ENCODE assay signal across 13 cellular contexts in the genomic region with DNA sequence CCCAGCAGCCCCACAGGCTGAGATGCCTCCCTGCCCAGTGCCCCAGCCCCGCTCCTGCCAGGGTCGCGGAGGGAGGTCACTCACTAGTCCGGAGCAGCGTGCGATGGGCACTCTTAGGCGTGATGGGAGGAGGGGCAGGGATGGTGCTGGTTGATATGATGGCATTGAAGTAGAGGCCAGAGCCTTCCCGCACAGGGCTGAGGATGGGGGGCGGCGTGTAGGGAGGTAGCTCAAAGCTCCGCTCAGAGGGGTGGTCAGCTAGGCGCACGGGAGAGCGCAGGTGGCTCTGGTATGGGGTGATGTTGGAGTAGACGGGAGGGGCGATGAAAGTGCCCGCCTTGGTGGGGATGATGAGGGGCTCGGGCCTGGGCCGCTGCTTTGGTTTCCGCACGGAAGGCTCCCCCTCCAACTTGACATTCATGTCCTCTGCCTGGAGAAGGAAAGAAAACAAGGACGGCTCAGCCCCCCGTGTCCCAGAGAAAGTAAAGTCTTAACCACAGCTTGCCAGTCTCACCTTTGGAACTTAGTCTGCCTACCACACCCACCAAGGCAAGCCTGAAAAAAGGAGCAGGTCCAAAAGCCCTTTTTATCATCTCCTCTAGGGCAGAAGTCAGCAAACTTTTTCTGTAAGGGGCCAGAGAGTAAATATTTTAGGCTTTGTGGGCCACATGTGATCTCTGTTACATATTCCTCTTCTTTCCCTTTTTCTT. TPM values are rescaled to one million over a fixed set of nuclear protein-coding genes. Genes with fewer than 3 reads are reported as not detected.
DNase-seq lines count a peak whose midpoint lies in the region; ATAC-seq and TF ChIP-seq lines count a peak whose summit lies in the region.
"Had no signal": no experiment of that assay in that cellular context is flagged by ENCODE, and none has a peak within 500 bp of the region (broad histone marks: within the 10 kb centered on the region; RNA-seq: fewer than 3 reads in every experiment).

No MANE protein-coding gene starts in this region.

- no peaks in the 10 kb centered on the region for H4K20me1 ChIP-seq in SK-N-SH (ENCODE audit: insufficient read depth)

- H3K9me3 Mint-ChIP-seq in activated CD8-positive, alpha-beta T cell treated with anti-CD3 and anti-CD28 coated beads, Interleukin-2, amount 10 ng/mL, durations not matched to agents 7 days and 5 days (ENCODE audit: insufficient read depth): no peaks in the 10 kb centered on the region
- H3K9me3 Mint-ChIP-seq in stimulated activated naive CD8-positive, alpha-beta T cell treated with anti-CD3 and anti-CD28 coated beads, Interleukin-15, amount 100 ng/mL, for 72 hours: no peaks in the 10 kb centered on the region

- WGBS in SK-N-SH (ENCODE audit: low lambda C conversion rate): 95% methylated on average over 22 of the region's 23 CpGs

- no peak for TF ChIP-seq EP300 in SK-N-SH (IDR thresholded peaks at IDR 0.05; ENCODE audit: borderline replicate concordance in 1 of 2, low read depth in 1 of 2, low read length in 1 of 2)

- no peak overlapping the region for H3K4me3 Mint-ChIP-seq in activated CD8-positive, alpha-beta T cell treated with anti-CD3 and anti-CD28 coated beads, Interleukin-2, amount 10 ng/mL, durations not matched to agents 7 days and 5 days
- H3K4me3 Mint-ChIP-seq in stimulated activated naive CD8-positive, alpha-beta T cell treated with anti-CD3 and anti-CD28 coated beads, Interleukin-15, amount 100 ng/mL, for 72 hours: no peak overlapping the region

- no peak for ATAC-seq in SK-N-SH treated with all-trans-retinoic acid at 6 μM for 48 hours
- no peak for ATAC-seq in activated CD8-positive, alpha-beta T cell treated with anti-CD3 and anti-CD28 coated beads, Interleukin-2, amount 10 ng/mL, durations not matched to agents 7 days and 5 days
- no peak for ATAC-seq in lower lobe of right lung
- ATAC-seq in stimulated activated naive CD8-positive, alpha-beta T cell treated with anti-CD3 and anti-CD28 coated beads, Interleukin-15, amount 100 ng/mL, for 72 hours: no peak
- no peak for ATAC-seq in GM21619 (IDR thresholded peaks at IDR 0.05; ENCODE audit: unreplicated experiment)
- ATAC-seq in HG02763 (IDR thresholded peaks at IDR 0.05; ENCODE audit: unreplicated experiment): no peak
- ATAC-seq in GM18870 (IDR thresholded peaks at IDR 0.05; ENCODE audit: unreplicated experiment): no peak

- no peak overlapping the region for H3K27ac ChIP-seq in SK-N-SH (ENCODE audit: low read depth in 2 of 2, low read length in 1 of 2)
- H3K27ac ChIP-seq in lower lobe of right lung: peak overlapping the region; percentile 31
- H3K27ac ChIP-seq: epithelial cell of prostate had no signal

- no peak for TF ChIP-seq RAD21 in SK-N-SH (IDR thresholded peaks at IDR 0.05; ENCODE audit: low read length)

- H3F3A ChIP-seq in SK-N-SH (replicated peaks; ENCODE audit: insufficient read depth): peaks cover 11% of the 10 kb centered on the region

- POLR2A ChIA-PET in SK-N-SH (lab: Yijun Ruan, JAX): no interaction called here
- POLR2A ChIA-PET in activated CD8-positive, alpha-beta T cell treated with anti-CD3 and anti-CD28 coated beads, Interleukin-2, amount 10 ng/mL, durations not matched to agents 7 days and 5 days (lab: Charles Lee): interaction anchor here (1.0 to 2.6 kb wide), 3 partner anchors 13 to 29 kb away, joined by 3 to 11 read pairs (median 4); no protein-coding TSS in a partner anchor

- H3K9me3 ChIP-seq in SK-N-SH (no peaks in the 10 kb centered on the region), lower lobe of right lung (no peaks in the 10 kb centered on the region)

- H3K4me1 Mint-ChIP-seq in activated CD8-positive, alpha-beta T cell treated with anti-CD3 and anti-CD28 coated beads, Interleukin-2, amount 10 ng/mL, durations not matched to agents 7 days and 5 days (ENCODE audit: low read depth): peaks cover 40% of the 10 kb centered on the region
- peaks cover 35% of the 10 kb centered on the region for H3K4me1 Mint-ChIP-seq in stimulated activated naive CD8-positive, alpha-beta T cell treated with anti-CD3 and anti-CD28 coated beads, Interleukin-15, amount 100 ng/mL, for 72 hours

- no peaks in the 10 kb centered on the region; the same call in 1 of the 2 replicates for H3K79me2 ChIP-seq in SK-N-SH (ENCODE audit: insufficient read depth)

- H3K27ac Mint-ChIP-seq in activated CD8-positive, alpha-beta T cell treated with anti-CD3 and anti-CD28 coated beads, Interleukin-2, amount 10 ng/mL, durations not matched to agents 7 days and 5 days: peak overlapping the region; percentile 74
- peak overlapping the region; percentile 76 to 86 for H3K27ac Mint-ChIP-seq in stimulated activated naive CD8-positive, alpha-beta T cell treated with anti-CD3 and anti-CD28 coated beads, Interleukin-15, amount 100 ng/mL, for 72 hours

- no peaks in the 10 kb centered on the region for H3K27me3 ChIP-seq in SK-N-SH (ENCODE audit: insufficient read depth)
- no peaks in the 10 kb centered on the region for H3K27me3 ChIP-seq in lower lobe of right lung (ENCODE audit: low read depth)

- no peak overlapping the region for H3K4me3 ChIP-seq in SK-N-SH (ENCODE audit: low read depth in 2 of 2, low read length in 1 of 2)
- no peak overlapping the region for H3K4me3 ChIP-seq in lower lobe of right lung

- DNase-seq in SK-N-SH (peak; percentile 22), lower lobe of right lung (no peak)
- no peak for DNase-seq in activated CD8-positive, alpha-beta T cell treated with anti-CD3 and anti-CD28 coated beads, Interleukin-2, amount 10 ng/mL, durations not matched to agents 7 days and 5 days
- no peak for DNase-seq in stimulated activated naive CD8-positive, alpha-beta T cell treated with anti-CD3 and anti-CD28 coated beads, Interleukin-15, amount 100 ng/mL, for 72 hours
- DNase-seq: 8988T, DND-41, islet precursor cell, NCI-H748 treated with DMSO at 0.1 percent for 48 hours had no signal

- no peak overlapping the region for H3K9ac ChIP-seq in SK-N-SH

- H3K9me2 ChIP-seq in SK-N-SH: no peaks in the 10 kb centered on the region

- peaks cover 70% of the 10 kb centered on the region for H3K36me3 Mint-ChIP-seq in activated CD8-positive, alpha-beta T cell treated with anti-CD3 and anti-CD28 coated beads, Interleukin-2, amount 10 ng/mL, durations not matched to agents 7 days and 5 days (ENCODE audit: low read depth)

- no peaks in the 10 kb centered on the region for H3K27me3 Mint-ChIP-seq in activated CD8-positive, alpha-beta T cell treated with anti-CD3 and anti-CD28 coated beads, Interleukin-2, amount 10 ng/mL, durations not matched to agents 7 days and 5 days (ENCODE audit: low read depth)
- no peaks in the 10 kb centered on the region for H3K27me3 Mint-ChIP-seq in stimulated activated naive CD8-positive, alpha-beta T cell treated with anti-CD3 and anti-CD28 coated beads, Interleukin-15, amount 100 ng/mL, for 72 hours

- H3K36me3 ChIP-seq in SK-N-SH (replicated peaks in 1 of 2; ENCODE audit: control insufficient read depth in 1 of 2, insufficient read depth in 2 of 2, low read length in 1 of 2) (peaks cover 4 to 22% of the 10 kb centered on the region in 2 experiments), lower lobe of right lung (peaks cover 90% of the 10 kb centered on the region)

- H2AFZ ChIP-seq in SK-N-SH (ENCODE audit: low read depth): no peak overlapping the region

- H3K4me1 ChIP-seq in SK-N-SH (ENCODE audit: control insufficient read depth in 1 of 2, insufficient read depth in 2 of 2, low read depth in 1 of 2, low read length in 1 of 2) (peaks cover 0 to 12% of the 10 kb centered on the region in 2 experiments; a peak in 2 of 4 replicates), lower lobe of right lung (peaks cover 45% of the 10 kb centered on the region)

- CTCF ChIA-PET in SK-N-SH (lab: Yijun Ruan, JAX): interaction anchor here (0.6 to 8.1 kb wide), 27 partner anchors 8 to 238 kb away, joined by 3 to 95 read pairs (median 6); a partner anchor contains a TSS
- CTCF ChIA-PET in activated CD8-positive, alpha-beta T cell treated with anti-CD3 and anti-CD28 coated beads, Interleukin-2, amount 10 ng/mL, durations not matched to agents 7 days and 5 days (lab: Charles Lee): interaction anchor here (0.8 to 9.2 kb wide), 28 partner anchors 9 to 220 kb away, joined by 3 to 186 read pairs (median 6); a partner anchor contains a TSS

- intact Hi-C loops in lower lobe of right lung (cut with DNase I): loop anchor here (10.0 kb wide), 1 partner anchor 95 kb away; no protein-coding TSS in a partner anchor

- no peak overlapping the region for H3K4me2 ChIP-seq in SK-N-SH

- TF ChIP-seq CTCF in SK-N-SH (IDR thresholded peaks at IDR 0.05) (no peak), lower lobe of right lung (IDR thresholded peaks at IDR 0.05) (no peak)

TF ChIP-seq in SK-N-SH, 30 proteins besides CTCF, POLR2A, EP300 and RAD21 (continues in another document):
- TF ChIP-seq JUND (IDR thresholded peaks at IDR 0.05) (no peak), GABPA (IDR thresholded peaks at IDR 0.05; ENCODE audit: low read depth) (no peak), MXI1 (IDR thresholded peaks at IDR 0.05; ENCODE audit: low read depth, low read length) (no peak), RFX5 (IDR thresholded peaks at IDR 0.05; ENCODE audit: low read length) (no peak), FOXJ3 (CRISPR knock-in tag; IDR thresholded peaks at IDR 0.05) (no peak), RCOR1 (IDR thresholded peaks at IDR 0.05; ENCODE audit: low read length) (no peak)

TF ChIP-seq in SK-N-SH treated with all-trans-retinoic acid at 6 μM for 48 hours, 23 proteins besides CTCF, POLR2A, EP300 and RAD21 (continues in another document):
- TF ChIP-seq ESRRG (CRISPR knock-in tag; IDR thresholded peaks at IDR 0.05) (no peak), PPARA (CRISPR knock-in tag; IDR thresholded peaks at IDR 0.05; ENCODE audit: borderline replicate concordance) (no peak), ARNTL (CRISPR knock-in tag; IDR thresholded peaks at IDR 0.05; ENCODE audit: borderline replicate concordance, low read depth) (no peak), ZNF70 (CRISPR knock-in tag; IDR thresholded peaks at IDR 0.05) (no peak)
- TF ChIP-seq, protein P1, sequence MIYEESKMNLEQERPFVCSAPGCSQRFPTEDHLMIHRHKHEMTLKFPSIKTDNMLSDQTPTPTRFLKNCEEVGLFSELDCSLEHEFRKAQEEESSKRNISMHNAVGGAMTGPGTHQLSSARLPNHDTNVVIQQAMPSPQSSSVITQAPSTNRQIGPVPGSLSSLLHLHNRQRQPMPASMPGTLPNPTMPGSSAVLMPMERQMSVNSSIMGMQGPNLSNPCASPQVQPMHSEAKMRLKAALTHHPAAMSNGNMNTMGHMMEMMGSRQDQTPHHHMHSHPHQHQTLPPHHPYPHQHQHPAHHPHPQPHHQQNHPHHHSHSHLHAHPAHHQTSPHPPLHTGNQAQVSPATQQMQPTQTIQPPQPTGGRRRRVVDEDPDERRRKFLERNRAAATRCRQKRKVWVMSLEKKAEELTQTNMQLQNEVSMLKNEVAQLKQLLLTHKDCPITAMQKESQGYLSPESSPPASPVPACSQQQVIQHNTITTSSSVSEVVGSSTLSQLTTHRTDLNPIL (CRISPR knock-in tag; IDR thresholded peaks at IDR 0.05; ENCODE audit: low read depth): no peak

RNA-seq across cellular contexts. Expression of a gene that starts 15.5 kb away (rescaled TPM):
- polyA plus RNA-seq in SK-N-SH (2012; rRNA removed): 19.5 and 31.5 TPM in 2 replicates
- 40.3 and 44.6 TPM in 2 replicates for polyA plus RNA-seq in SK-N-SH (2012; cell fraction: cytosol; rRNA removed)
- 28.6 and 29.8 TPM in 2 replicates for polyA plus RNA-seq in SK-N-SH (2012; cell fraction: nucleus; rRNA removed)
- 10 to 100 TPM; 24.4 to 25.6 TPM for total RNA-seq in activated CD8-positive, alpha-beta T cell treated with anti-CD3 and anti-CD28 coated beads, Interleukin-2, amount 10 ng/mL, durations not matched to agents 7 days and 5 days
- total RNA-seq in lower lobe of right lung: 24.4 TPM
